Comparison of ENCODE assay signal across 1 cellular context in genomic region chr2:62589691-62590356, GRCh38.
TF ChIP-seq lines count a peak whose summit lies in the region.

No MANE protein-coding gene starts in this region.

TF ChIP-seq in H1, 55 proteins besides CTCF, POLR2A, EP300 and RAD21:
- TF ChIP-seq TAF1 (IDR thresholded peaks at IDR 0.05; ENCODE audit: low read depth, low read length) (no peak), BRCA1 (IDR thresholded peaks at IDR 0.05; ENCODE audit: low read depth, low read length) (no peak), KDM4A (IDR thresholded peaks at IDR 0.05; ENCODE audit: low read depth, low read length, severe bottlenecking) (no peak), TCF12 (IDR thresholded peaks at IDR 0.05; ENCODE audit: low read depth, low read length) (no peak), USF2 (IDR thresholded peaks at IDR 0.05; ENCODE audit: low read length) (no peak), KDM5A (IDR thresholded peaks at IDR 0.05; ENCODE audit: low read length) (no peak), BACH1 (IDR thresholded peaks at IDR 0.05; ENCODE audit: low read length) (no peak), ASH2L (IDR thresholded peaks at IDR 0.05; ENCODE audit: low read length) (no peak), PHF8 (conservative IDR thresholded peaks at IDR 0.05; ENCODE audit: low read depth, low read length) (no peak), JUN (IDR thresholded peaks at IDR 0.05; ENCODE audit: low read depth, low read length) (no peak), RFX5 (IDR thresholded peaks at IDR 0.05; ENCODE audit: borderline replicate concordance, low read depth, low read length) (no peak), FOSL1 (IDR thresholded peaks at IDR 0.05; ENCODE audit: insufficient read depth, low read depth, low read length) (no peak), MAX (IDR thresholded peaks at IDR 0.05) (no peak), CHD1 (IDR thresholded peaks at IDR 0.05; ENCODE audit: low read depth, low read length) (no peak), POLR2AphosphoS5 (IDR thresholded peaks at IDR 0.05; ENCODE audit: low read depth, low read length) (no peak), MAFK (IDR thresholded peaks at IDR 0.05; ENCODE audit: low read depth, low read length) (no peak)
